ENCODE assay signal across 8 cellular contexts in the genomic region with DNA sequence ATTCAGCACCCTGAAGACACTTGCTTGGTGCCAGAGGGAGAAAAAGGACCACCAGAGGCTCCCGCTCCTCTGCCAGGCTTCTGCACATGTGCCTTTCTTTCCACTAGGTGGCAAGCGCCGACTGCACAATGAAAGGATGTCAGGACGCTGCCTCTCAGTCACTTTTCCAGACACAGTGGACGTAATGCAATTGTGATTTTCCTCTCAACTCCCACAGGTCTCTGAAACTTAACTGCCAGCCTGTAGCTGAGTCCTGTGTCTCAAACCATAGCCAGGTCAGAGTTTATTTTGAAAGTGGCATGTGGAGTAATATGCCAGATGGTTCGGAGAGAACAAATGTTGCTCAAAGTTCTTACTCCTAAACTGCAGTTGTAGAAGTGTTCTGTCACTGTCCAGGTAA.
DNase-seq lines count a peak whose midpoint lies in the region; ATAC-seq and TF ChIP-seq lines count a peak whose summit lies in the region.

No MANE protein-coding gene starts in this region.

- no peaks in the 10 kb centered on the region for H3K27me3 ChIP-seq in Peyer's patch

- H3K4me3 ChIP-seq in AG09309 (ENCODE audit: control insufficient read depth, low read depth, low read length), result no peak overlapping the region
- H3K4me3 ChIP-seq in Peyer's patch, result no peak overlapping the region

- H3K4me1 ChIP-seq in Peyer's patch, result no peaks in the 10 kb centered on the region

- peak; percentile 46 for DNase-seq in AG09309 (ENCODE audit: low read depth)
- DNase-seq in HFFc6, result peak; percentile 68
- DNase-seq in Peyer's patch, result peak in 2 of 3 donors; percentile 55 to 59
- peak; percentile 54 for DNase-seq in epidermal melanocyte (ENCODE audit: insufficient read length, low spot score)
- peak; percentile 35 to 71 for DNase-seq in mesothelial cell of epicardium (ENCODE audit: low spot score in 2 of 2, unreplicated experiment in 2 of 2)
- no peak for DNase-seq in stimulated activated CD4-positive, alpha-beta T cell treated with anti-CD3 and anti-CD28 coated beads, Interleukin-4, amount 100 ng/mL, for 24 hours

- peaks cover 0 to 20% (median 0%) of the 10 kb centered on the region in 3 donors for H3K36me3 ChIP-seq in Peyer's patch

- H3K36me3 Mint-ChIP-seq in HFFc6 (ENCODE audit: low read depth) (no peaks in the 10 kb centered on the region), mesothelial cell of epicardium (no peaks in the 10 kb centered on the region)

- no peak overlapping the region for H3K27ac ChIP-seq in Peyer's patch

- peaks cover 8% of the 10 kb centered on the region; the same call in 1 of the 2 replicates for H3K4me1 Mint-ChIP-seq in HFFc6 (ENCODE audit: low read depth)
- peaks cover 4% of the 10 kb centered on the region for H3K4me1 Mint-ChIP-seq in mesothelial cell of epicardium

- ATAC-seq in HG03439 (IDR thresholded peaks at IDR 0.05; ENCODE audit: unreplicated experiment) (no peak), GM21717 (IDR thresholded peaks at IDR 0.05; ENCODE audit: unreplicated experiment) (no peak)

- H3K27me3 Mint-ChIP-seq in HFFc6 (ENCODE audit: insufficient read depth) (no peaks in the 10 kb centered on the region; the same call in 1 of the 2 replicates), mesothelial cell of epicardium (ENCODE audit: low read depth) (peaks cover 10% of the 10 kb centered on the region)

- H3K27ac Mint-ChIP-seq in HFFc6, result no peak overlapping the region
- H3K27ac Mint-ChIP-seq in mesothelial cell of epicardium, result no peak overlapping the region

- no peak for TF ChIP-seq POLR2A in Peyer's patch (IDR thresholded peaks at IDR 0.05)

- H3K9me3 Mint-ChIP-seq in HFFc6, result no peaks in the 10 kb centered on the region
- H3K9me3 Mint-ChIP-seq in mesothelial cell of epicardium, result no peaks in the 10 kb centered on the region

- peak; percentile 93 for TF ChIP-seq CTCF in AG09309 (IDR thresholded peaks at IDR 0.05; ENCODE audit: control insufficient read depth, insufficient read depth, low read depth, low read length, missing control alignments)
- peak; percentile 94 for TF ChIP-seq CTCF in HFFc6 (IDR thresholded peaks at IDR 0.05)
- TF ChIP-seq CTCF in Peyer's patch (IDR thresholded peaks at IDR 0.05), result peak in 4 of 6 experiments; percentile 52 to 73 (median 69)
- TF ChIP-seq CTCF in mesothelial cell of epicardium (IDR thresholded peaks at IDR 0.05; ENCODE audit: unreplicated experiment), result peak; percentile 76

- no peaks in the 10 kb centered on the region for H3K9me3 ChIP-seq in Peyer's patch

- H3K4me3 Mint-ChIP-seq in HFFc6 (no peak overlapping the region), mesothelial cell of epicardium (no peak overlapping the region)
